ENCODE assay signal across 8 cellular contexts in genomic region chr14:99415496-99416281, GRCh38.
A peak's percentile ranks its signal among the peaks of the same experiment; 100 is the strongest.
DNase-seq lines count a peak whose midpoint lies in the region; ATAC-seq and TF ChIP-seq lines count a peak whose summit lies in the region.

No MANE protein-coding gene starts in this region.

- H3K36me3 Mint-ChIP-seq in activated T-cell treated with anti-CD3 and anti-CD28 coated beads, Interleukin-2, amount 50 U/mL, for 72 hours (ENCODE audit: insufficient read depth in 2 of 2), result peaks cover 0 to 3% of the 10 kb centered on the region in 2 donors

- H3K27me3 Mint-ChIP-seq in activated T-cell treated with anti-CD3 and anti-CD28 coated beads, Interleukin-2, amount 50 U/mL, for 72 hours (ENCODE audit: low read depth), result no peaks in the 10 kb centered on the region

- H3K4me1 ChIP-seq in OCI-LY7 (ENCODE audit: insufficient read depth, low read length, poor library complexity, severe bottlenecking) (peaks cover 4% of the 10 kb centered on the region), aorta (ENCODE audit: control insufficient read depth in 1 of 2, insufficient read depth in 2 of 2, low read length in 2 of 2) (no peaks in the 10 kb centered on the region)

- POLR2A ChIA-PET in OCI-LY7 (lab: Charles Lee), result interaction anchor here (0.8 to 2.9 kb wide), 5 partner anchors 10 to 52 kb away, joined by 3 to 11 read pairs (median 4); no protein-coding TSS in a partner anchor

- no peak overlapping the region for H3K27ac Mint-ChIP-seq in activated T-cell treated with anti-CD3 and anti-CD28 coated beads, Interleukin-2, amount 50 U/mL, for 72 hours

- no peak overlapping the region for H3K4me2 ChIP-seq in OCI-LY7 (ENCODE audit: low read length)

- CTCF ChIA-PET in OCI-LY7 (lab: Charles Lee; ENCODE audit: unreplicated experiment), result interaction anchor here (0.9 to 1.9 kb wide), 5 partner anchors 9 to 26 kb away, joined by 3 to 15 read pairs (median 4); no protein-coding TSS in a partner anchor

- no peaks in the 10 kb centered on the region for H3K79me2 ChIP-seq in OCI-LY7 (ENCODE audit: insufficient read depth, low read depth, low read length)

- no peak overlapping the region for H2AFZ ChIP-seq in OCI-LY7 (ENCODE audit: low read length)

- BruUV-seq in OCI-LY7 (replicated peaks; lab: Mats Ljungman, UMichigan), result no TSS peak

- H3K36me3 ChIP-seq in OCI-LY7 (ENCODE audit: insufficient read depth, low read length) (peaks cover 6% of the 10 kb centered on the region; the same call in 1 of the 2 replicates), aorta (ENCODE audit: control insufficient read depth in 1 of 2, insufficient read depth in 2 of 2, low read length in 1 of 2) (peaks cover 0 to 2% of the 10 kb centered on the region in 2 donors)

- peak; percentile 84 for ATAC-seq in GM21786 (IDR thresholded peaks at IDR 0.05; ENCODE audit: unreplicated experiment)
- ATAC-seq in activated T-cell treated with anti-CD3 and anti-CD28 coated beads, Interleukin-2, amount 50 U/mL, for 72 hours (replicated peaks in 1 of 2), result peak; percentile 88 to 93
- peak; percentile 72 for ATAC-seq in omental fat pad (ENCODE audit: low FRiP score)
- ATAC-seq in aorta (ENCODE audit: low FRiP score), result peak; percentile 80

- H3K9me3 ChIP-seq in OCI-LY7 (ENCODE audit: low read length) (no peaks in the 10 kb centered on the region), aorta (ENCODE audit: control insufficient read depth, low read length) (no peaks in the 10 kb centered on the region)

- no peak overlapping the region for H3K4me3 ChIP-seq in OCI-LY7 (ENCODE audit: low read depth, low read length, poor library complexity, severe bottlenecking)
- no peak overlapping the region for H3K4me3 ChIP-seq in fibroblast of villous mesenchyme (ENCODE audit: low read depth, low read length)
- H3K4me3 ChIP-seq in aorta (ENCODE audit: low read length in 2 of 2), result no peak overlapping the region

- intact Hi-C loops in OCI-LY7 (cut with micrococcal nuclease; ENCODE audit: unreplicated experiment), result loop anchor here (1.0 kb wide), 3 partner anchors 22 to 95 kb away; no protein-coding TSS in a partner anchor
- intact Hi-C loops in aorta (cut with DNase I), result no loop called here

- no peaks in the 10 kb centered on the region for H3K9me2 ChIP-seq in OCI-LY7 (ENCODE audit: insufficient read depth, low read length)

- no peaks in the 10 kb centered on the region for H4K20me1 ChIP-seq in OCI-LY7 (ENCODE audit: insufficient read depth, low read length)

- H3K4me3 Mint-ChIP-seq in activated T-cell treated with anti-CD3 and anti-CD28 coated beads, Interleukin-2, amount 50 U/mL, for 72 hours, result no peak overlapping the region

- 0 to 2% methylated on average over 2 of the region's 2 CpGs for WGBS in aorta, 2 donors

- no peak overlapping the region for H3K27ac ChIP-seq in OCI-LY7 (ENCODE audit: low read depth, low read length, poor library complexity, severe bottlenecking)
- H3K27ac ChIP-seq in aorta (ENCODE audit: low read depth in 1 of 2, low read length in 2 of 2), result no peak overlapping the region

- H3K4me1 Mint-ChIP-seq in activated T-cell treated with anti-CD3 and anti-CD28 coated beads, Interleukin-2, amount 50 U/mL, for 72 hours (ENCODE audit: low read depth), result peaks cover 38% of the 10 kb centered on the region

- no peaks in the 10 kb centered on the region for H3K9me3 Mint-ChIP-seq in activated T-cell treated with anti-CD3 and anti-CD28 coated beads, Interleukin-2, amount 50 U/mL, for 72 hours

- DNase-seq in GDM1 (lab: John Stamatoyannopoulos, UW), result peak; percentile 58
- peak; percentile 81 for DNase-seq in KG1 (lab: John Stamatoyannopoulos, UW)
- DNase-seq in OCI-LY7 (ENCODE audit: low spot score), result peak; percentile 84
- peak; percentile 63 to 69 for DNase-seq in activated T-cell treated with anti-CD3 and anti-CD28 coated beads, Interleukin-2, amount 50 U/mL, for 72 hours
- peak; percentile 85 for DNase-seq in fibroblast of villous mesenchyme (ENCODE audit: low read depth)
- no peak for DNase-seq in omental fat pad (ENCODE audit: low spot score)
- DNase-seq in aorta, result no peak

- H3K27me3 ChIP-seq in aorta (ENCODE audit: control insufficient read depth in 1 of 2, insufficient read depth in 2 of 2, low read length in 1 of 2), result no peaks in the 10 kb centered on the region

- TF ChIP-seq CTCF in OCI-LY7 (conservative IDR thresholded peaks at IDR 0.05; ENCODE audit: low read length), result peak; percentile 97
- TF ChIP-seq CTCF in fibroblast of villous mesenchyme (IDR thresholded peaks at IDR 0.05; ENCODE audit: insufficient read depth, low read depth, low read length), result peak; percentile 89
- TF ChIP-seq CTCF in omental fat pad (IDR thresholded peaks at IDR 0.05), result peak in 1 of 3 donors; percentile 12

Comparison
In these comparisons a context has a peak if more than half of its experiments do, and no peak if none do; other contexts are left out.
1. DNase-seq: peak in GDM1 (single experiment), KG1 (single experiment), OCI-LY7 (single experiment), activated T-cell treated with anti-CD3 and anti-CD28 coated beads, Interleukin-2, amount 50 U/mL, for 72 hours (2 of 2) and fibroblast of villous mesenchyme (single experiment); none in omental fat pad (single experiment) and aorta (0 of 2).
2. Peak in every context shown above with its lines, with median percentiles within 50 percentile points of each other: ATAC-seq.